ENCODE assay signal across 9 cellular contexts in the genomic region with DNA sequence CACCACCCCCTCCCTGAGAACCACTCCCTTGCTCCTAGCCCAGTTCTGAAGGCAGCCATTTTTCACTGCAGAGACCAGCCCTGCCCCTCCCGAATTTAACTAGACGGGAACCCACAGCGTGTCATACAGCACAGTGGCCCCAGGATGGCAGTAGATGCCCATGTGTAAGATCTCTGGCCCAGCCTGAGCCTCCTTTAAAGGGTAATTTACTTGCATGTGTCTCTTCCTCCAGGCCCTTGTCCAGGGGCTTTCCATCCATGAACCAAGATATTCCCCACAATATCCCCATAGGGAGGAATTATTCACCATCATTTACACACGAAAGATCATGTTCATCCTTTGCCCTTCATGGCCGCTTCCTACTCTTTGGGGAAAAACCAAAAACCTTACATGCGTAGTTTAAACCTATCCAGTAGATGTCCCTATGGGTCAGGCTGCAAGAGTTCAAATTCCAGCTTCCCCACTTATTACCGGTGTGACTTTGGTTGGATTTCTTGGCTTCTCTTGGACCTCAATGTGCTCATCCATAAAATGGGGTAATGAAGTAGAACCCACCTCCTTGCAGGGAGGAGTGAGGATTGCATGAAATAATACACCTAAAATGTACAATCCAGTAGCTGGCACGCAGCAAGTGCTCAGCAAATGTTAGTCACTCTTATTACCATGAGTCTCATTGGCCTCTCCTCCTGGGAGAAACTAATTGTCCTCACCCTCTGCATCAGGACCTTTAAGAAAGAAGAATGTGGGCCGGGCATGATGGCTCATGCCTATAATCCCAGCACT. TPM values are rescaled to one million over a fixed set of nuclear protein-coding genes. Genes with fewer than 3 reads are reported as not detected.
DNase-seq lines count a peak whose midpoint lies in the region; ATAC-seq and TF ChIP-seq lines count a peak whose summit lies in the region.
"Had no signal": no experiment of that assay in that cellular context is flagged by ENCODE, and none has a peak within 500 bp of the region (broad histone marks: within the 10 kb centered on the region; RNA-seq: fewer than 3 reads in every experiment).

No MANE protein-coding gene starts in this region.

- in situ Hi-C loops in SK-MEL-5 (cut with HindIII; ENCODE audit: low pct_unique_long_range_greater_than_20kb, low sequenced_read_pairs), result no loop called here

- H3K9me3 ChIP-seq in AG04450 (ENCODE audit: control insufficient read depth, insufficient read depth, low read length) (no peaks in the 10 kb centered on the region), adipocyte (ENCODE audit: control insufficient read depth, low read length) (no peaks in the 10 kb centered on the region), right atrium auricular region (no peaks in the 10 kb centered on the region)

- POLR2A ChIA-PET in AG04450 (lab: Yijun Ruan, JAX), result no interaction called here

- H3K4me3 ChIP-seq in AG04450 (ENCODE audit: low read depth, low read length), result no peak overlapping the region
- no peak overlapping the region for H3K4me3 ChIP-seq in adipocyte (ENCODE audit: low read length)
- no peak overlapping the region for H3K4me3 ChIP-seq in right atrium auricular region

- peaks cover 13% of the 10 kb centered on the region for H3K4me1 ChIP-seq in adipocyte (ENCODE audit: control insufficient read depth, insufficient read depth, low read length)
- H3K4me1 ChIP-seq in right atrium auricular region, result no peaks in the 10 kb centered on the region

- H3K36me3 ChIP-seq in adipocyte (ENCODE audit: control insufficient read depth, insufficient read depth, low read length, severe bottlenecking) (no peaks in the 10 kb centered on the region), right atrium auricular region (no peaks in the 10 kb centered on the region)

- CTCF ChIA-PET in AG04450 (lab: Charles Lee), result interaction anchor here (0.5 to 3.9 kb wide), 4 partner anchors 123 to 564 kb away, joined by 5 to 20 read pairs (median 6); no protein-coding TSS in a partner anchor

- TF ChIP-seq CTCF in AG04450 (IDR thresholded peaks at IDR 0.05; ENCODE audit: low read depth, low read length) (peak; percentile 86), right atrium auricular region (IDR thresholded peaks at IDR 0.05) (peak; percentile 29 to 76)

- ATAC-seq in GM18873 (IDR thresholded peaks at IDR 0.05; ENCODE audit: low FRiP score, unreplicated experiment) (peak; percentile 43), HG03442 (IDR thresholded peaks at IDR 0.05; ENCODE audit: unreplicated experiment) (no peak)

- peak overlapping the region; percentile 62 for H3K9ac ChIP-seq in adipocyte (ENCODE audit: low read length)

- DNase-seq in AG04450 (ENCODE audit: low read depth, low spot score) (peak; percentile 65), NCI-H1048 (lab: John Stamatoyannopoulos, UW) (peak; percentile 21), SK-MEL-5 (ENCODE audit: low read depth, low spot score) (peak; percentile 87), adipocyte (ENCODE audit: low read depth) (peak; percentile 90), right atrium auricular region (ENCODE audit: low spot score) (peak; percentile 72), renal cortical epithelial cell (ENCODE audit: low read depth) (peak; percentile 65)

- peaks cover 12% of the 10 kb centered on the region for H3K27me3 ChIP-seq in AG04450 (ENCODE audit: control insufficient read depth, insufficient read depth, low read length)
- H3K27me3 ChIP-seq in adipocyte (replicated peaks; ENCODE audit: control insufficient read depth, insufficient read depth, low read length), result peaks cover 11% of the 10 kb centered on the region
- H3K27me3 ChIP-seq in right atrium auricular region, result no peaks in the 10 kb centered on the region

- H3K27ac ChIP-seq in AG04450 (ENCODE audit: low read depth, low read length) (no peak overlapping the region), right atrium auricular region (no peak overlapping the region)

RNA-seq across cellular contexts. Expression of a gene that starts 4.0 kb away (rescaled TPM):
- not detected in 2 replicates for polyA plus RNA-seq in AG04450 (2011; rRNA removed)
- polyA minus RNA-seq in AG04450 (2011; rRNA and poly(A)+ RNA removed), result not detected in 2 replicates
- not detected in 2 replicates for total RNA-seq in SK-MEL-5 (2014; rRNA removed; shearing (Covaris generic))
- not detected in 2 replicates for polyA plus RNA-seq in SK-MEL-5 (2015; cell fraction: cytosol; rRNA removed)
- polyA plus RNA-seq in SK-MEL-5 (2015; cell fraction: nucleus; rRNA removed), result not detected in 2 replicates
- not detected for total RNA-seq in right atrium auricular region
- total RNA-seq in renal cortical epithelial cell, result not detected in 2 replicates
- total RNA-seq: temporal lobe had no signal

RNA-seq across cellular contexts. Expression of a gene that starts 39.0 kb away (rescaled TPM):
- not detected in 2 replicates for polyA plus RNA-seq in AG04450 (2011; rRNA removed)
- polyA minus RNA-seq in AG04450 (2011; rRNA and poly(A)+ RNA removed), result not detected in 2 replicates
- not detected in 2 replicates for total RNA-seq in SK-MEL-5 (2014; rRNA removed; shearing (Covaris generic))
- polyA plus RNA-seq in SK-MEL-5 (2015; cell fraction: cytosol; rRNA removed), result not detected in 2 replicates
- not detected in 2 replicates for polyA plus RNA-seq in SK-MEL-5 (2015; cell fraction: nucleus; rRNA removed)
- total RNA-seq in right atrium auricular region (not detected), renal cortical epithelial cell (not detected in 2 replicates)
- total RNA-seq: temporal lobe had no signal

RNA-seq across cellular contexts. Expression of a gene that starts 42.6 kb away (rescaled TPM):
- polyA plus RNA-seq in AG04450 (2011; rRNA removed), result 89.8 and 91.8 TPM in 2 replicates
- 97.8 and 102 TPM in 2 replicates for polyA minus RNA-seq in AG04450 (2011; rRNA and poly(A)+ RNA removed)
- total RNA-seq in SK-MEL-5 (2014; rRNA removed; shearing (Covaris generic)), result 99.2 and 101 TPM in 2 replicates
- 74.0 and 85.0 TPM in 2 replicates for polyA plus RNA-seq in SK-MEL-5 (2015; cell fraction: cytosol; rRNA removed)
- polyA plus RNA-seq in SK-MEL-5 (2015; cell fraction: nucleus; rRNA removed), result 75.2 and 85.0 TPM in 2 replicates
- total RNA-seq in right atrium auricular region, result 10 to 100 TPM; 28.2 to 34.9 TPM
- total RNA-seq in renal cortical epithelial cell, result 112 and 124 TPM in 2 replicates

Comparison
In these comparisons a context has a peak if more than half of its experiments do, and no peak if none do; other contexts are left out.
1. DNase-seq: peak in every context shown above with its lines; median percentile 90 in adipocyte; 87 in SK-MEL-5; 72 in right atrium auricular region; 65 in AG04450; 65 in renal cortical epithelial cell; 21 in NCI-H1048.